ENCODE assay signal across 9 cellular contexts in the genomic region with DNA sequence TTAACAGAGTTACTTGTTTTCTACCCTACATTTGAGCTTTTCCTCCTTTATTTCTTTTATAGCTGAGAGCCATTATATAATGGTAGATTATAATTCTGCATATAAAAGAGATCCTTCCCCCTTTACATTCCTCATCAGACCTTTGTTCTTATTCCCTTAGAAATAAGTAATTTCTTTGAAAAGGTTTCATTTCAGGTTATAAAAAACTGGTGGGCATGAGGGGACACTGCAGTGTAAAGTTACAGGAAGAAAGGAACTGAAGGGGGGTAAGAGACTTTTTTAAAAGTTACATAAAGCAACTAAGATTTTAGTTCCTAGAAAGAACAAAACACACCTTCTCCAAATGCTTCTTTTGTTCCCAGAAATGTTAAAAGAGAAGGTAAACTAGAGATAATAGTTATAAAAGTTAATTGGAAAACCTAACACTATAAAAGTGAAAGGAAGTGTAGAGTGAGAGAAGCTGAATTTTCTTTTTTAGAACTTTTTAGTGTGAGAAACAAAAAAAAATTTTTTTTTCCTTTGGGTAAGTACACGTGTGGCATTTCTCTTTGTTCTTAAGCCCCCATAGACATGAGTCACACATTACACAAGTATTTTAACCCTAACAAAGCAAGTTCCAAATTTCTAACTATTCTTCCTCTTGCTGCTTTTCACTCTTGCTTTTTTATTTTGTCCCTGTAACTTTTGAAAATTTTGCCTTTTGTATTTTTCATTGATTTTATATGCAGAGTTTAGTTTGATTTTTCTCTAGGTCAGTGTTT.
A peak's percentile ranks its signal among the peaks of the same experiment; 100 is the strongest.
DNase-seq lines count a peak whose midpoint lies in the region; ATAC-seq, FAIRE-seq and TF ChIP-seq lines count a peak whose summit lies in the region.
"Had no signal": no experiment of that assay in that cellular context is flagged by ENCODE, and none has a peak within 500 bp of the region (broad histone marks: within the 10 kb centered on the region; RNA-seq: fewer than 3 reads in every experiment).

No MANE protein-coding gene starts in this region.

- CTCF ChIA-PET in activated naive CD4-positive, alpha-beta T cell treated with anti-CD3 and anti-CD28 coated beads, Interleukin-2, amount 10 ng/mL, durations not matched to agents 7 days and 5 days (lab: Charles Lee): no interaction called here

- intact Hi-C loops in activated T-helper 1 cell treated with anti-CD3 and anti-CD28 coated beads, Interleukin-12 subunit alpha, Interleukin-12 subunit beta, Interleukin-2, Interleukin-4 antibody, amounts not matched to agents 30 ng/mL and 10 ng/mL and 1 ng/mL, durations not matched to agents 14 hours and 24 hours and 36 hours (cut with micrococcal nuclease): loop anchor here (5.0 kb wide), 5 partner anchors 169 to 1076 kb away; a partner anchor contains a TSS

- WGBS in hepatocyte (ENCODE audit: low lambda C conversion rate, missing lambda C conversion rate): 13% methylated on average over 1 of the region's 1 CpG

- H3K36me3 Mint-ChIP-seq in activated naive CD4-positive, alpha-beta T cell treated with anti-CD3 and anti-CD28 coated beads, Interleukin-2, amount 10 ng/mL, durations not matched to agents 7 days and 5 days: peaks cover 31% of the 10 kb centered on the region
- peaks cover 18% of the 10 kb centered on the region for H3K36me3 Mint-ChIP-seq in activated T-helper 1 cell treated with anti-CD3 and anti-CD28 coated beads, Interleukin-12 subunit alpha, Interleukin-12 subunit beta, Interleukin-2, Interleukin-4 antibody, amounts not matched to agents 30 ng/mL and 10 ng/mL and 1 ng/mL, durations not matched to agents 14 hours and 24 hours and 36 hours (ENCODE audit: low read depth)

- no peaks in the 10 kb centered on the region for H4K20me1 ChIP-seq in hepatocyte (ENCODE audit: insufficient read depth, poor library complexity, severe bottlenecking)

- H3K27me3 ChIP-seq in hepatocyte: no peaks in the 10 kb centered on the region

- no peaks in the 10 kb centered on the region for H3K9me3 ChIP-seq in hepatocyte (ENCODE audit: low read depth)

- FAIRE-seq in urothelium cell line (lab: Jason Lieb, UNC): no peak

- H3K9me3 Mint-ChIP-seq in activated naive CD4-positive, alpha-beta T cell treated with anti-CD3 and anti-CD28 coated beads, Interleukin-2, amount 10 ng/mL, durations not matched to agents 7 days and 5 days: no peaks in the 10 kb centered on the region
- H3K9me3 Mint-ChIP-seq in activated T-helper 1 cell treated with anti-CD3 and anti-CD28 coated beads, Interleukin-12 subunit alpha, Interleukin-12 subunit beta, Interleukin-2, Interleukin-4 antibody, amounts not matched to agents 30 ng/mL and 10 ng/mL and 1 ng/mL, durations not matched to agents 14 hours and 24 hours and 36 hours: no peaks in the 10 kb centered on the region

- peaks cover 32% of the 10 kb centered on the region for H3K4me1 Mint-ChIP-seq in activated naive CD4-positive, alpha-beta T cell treated with anti-CD3 and anti-CD28 coated beads, Interleukin-2, amount 10 ng/mL, durations not matched to agents 7 days and 5 days
- peaks cover 34% of the 10 kb centered on the region for H3K4me1 Mint-ChIP-seq in activated T-helper 1 cell treated with anti-CD3 and anti-CD28 coated beads, Interleukin-12 subunit alpha, Interleukin-12 subunit beta, Interleukin-2, Interleukin-4 antibody, amounts not matched to agents 30 ng/mL and 10 ng/mL and 1 ng/mL, durations not matched to agents 14 hours and 24 hours and 36 hours (ENCODE audit: low read depth)

- TF ChIP-seq CTCF in hepatocyte (IDR thresholded peaks at IDR 0.05; ENCODE audit: poor library complexity): no peak

- no peaks in the 10 kb centered on the region for H3K36me3 ChIP-seq in hepatocyte (replicated peaks; ENCODE audit: insufficient read depth, low read depth)

- DNase-seq in activated naive CD4-positive, alpha-beta T cell treated with anti-CD3 and anti-CD28 coated beads, Interleukin-2, amount 10 ng/mL, durations not matched to agents 7 days and 5 days: no peak
- DNase-seq in activated naive CD4-positive, alpha-beta T cell treated with anti-CD3 and anti-CD28 coated beads, Interleukin-2, amount 50 U/mL, for 16 hours: no peak
- no peak for DNase-seq in activated T-helper 1 cell treated with anti-CD3 and anti-CD28 coated beads, Interleukin-12 subunit alpha, Interleukin-12 subunit beta, Interleukin-2, Interleukin-4 antibody, amounts not matched to agents 30 ng/mL and 10 ng/mL and 1 ng/mL, durations not matched to agents 14 hours and 24 hours and 36 hours (ENCODE audit: low spot score)
- DNase-seq in hepatocyte (ENCODE audit: low spot score) (no peak), urothelium cell line (ENCODE audit: low spot score) (peak; percentile 34), COLO668 (lab: John Stamatoyannopoulos, UW; ENCODE audit: unreplicated experiment) (no peak), inferior parietal cortex (ENCODE audit: extremely low spot score) (no peak)
- DNase-seq: occipital lobe had no signal

- ATAC-seq in GM21717 (IDR thresholded peaks at IDR 0.05; ENCODE audit: unreplicated experiment): no peak

- H3K4me1 ChIP-seq in hepatocyte (ENCODE audit: insufficient read depth): peaks cover 22% of the 10 kb centered on the region

- H3K9me2 ChIP-seq in hepatocyte (replicated peaks; ENCODE audit: insufficient read depth): no peaks in the 10 kb centered on the region

- H3K4me3 Mint-ChIP-seq in activated naive CD4-positive, alpha-beta T cell treated with anti-CD3 and anti-CD28 coated beads, Interleukin-2, amount 10 ng/mL, durations not matched to agents 7 days and 5 days: no peak overlapping the region
- no peak overlapping the region for H3K4me3 Mint-ChIP-seq in activated T-helper 1 cell treated with anti-CD3 and anti-CD28 coated beads, Interleukin-12 subunit alpha, Interleukin-12 subunit beta, Interleukin-2, Interleukin-4 antibody, amounts not matched to agents 30 ng/mL and 10 ng/mL and 1 ng/mL, durations not matched to agents 14 hours and 24 hours and 36 hours

- peaks cover 62% of the 10 kb centered on the region for H3K79me2 ChIP-seq in hepatocyte

- no peaks in the 10 kb centered on the region for H3K27me3 Mint-ChIP-seq in activated naive CD4-positive, alpha-beta T cell treated with anti-CD3 and anti-CD28 coated beads, Interleukin-2, amount 10 ng/mL, durations not matched to agents 7 days and 5 days
- no peaks in the 10 kb centered on the region for H3K27me3 Mint-ChIP-seq in activated T-helper 1 cell treated with anti-CD3 and anti-CD28 coated beads, Interleukin-12 subunit alpha, Interleukin-12 subunit beta, Interleukin-2, Interleukin-4 antibody, amounts not matched to agents 30 ng/mL and 10 ng/mL and 1 ng/mL, durations not matched to agents 14 hours and 24 hours and 36 hours (ENCODE audit: insufficient read depth)

- peak overlapping the region; percentile 46 for H3K27ac ChIP-seq in hepatocyte

- H3K27ac Mint-ChIP-seq in activated naive CD4-positive, alpha-beta T cell treated with anti-CD3 and anti-CD28 coated beads, Interleukin-2, amount 10 ng/mL, durations not matched to agents 7 days and 5 days: peak overlapping the region; percentile 9
- H3K27ac Mint-ChIP-seq in activated T-helper 1 cell treated with anti-CD3 and anti-CD28 coated beads, Interleukin-12 subunit alpha, Interleukin-12 subunit beta, Interleukin-2, Interleukin-4 antibody, amounts not matched to agents 30 ng/mL and 10 ng/mL and 1 ng/mL, durations not matched to agents 14 hours and 24 hours and 36 hours: peak overlapping the region; percentile 28

- no peak overlapping the region for H2AFZ ChIP-seq in hepatocyte

- H3K4me3 ChIP-seq in hepatocyte: no peak overlapping the region

- H3K4me2 ChIP-seq in hepatocyte: peak overlapping the region; percentile 75
